ENCODE assay signal across 8 cellular contexts in the genomic region with DNA sequence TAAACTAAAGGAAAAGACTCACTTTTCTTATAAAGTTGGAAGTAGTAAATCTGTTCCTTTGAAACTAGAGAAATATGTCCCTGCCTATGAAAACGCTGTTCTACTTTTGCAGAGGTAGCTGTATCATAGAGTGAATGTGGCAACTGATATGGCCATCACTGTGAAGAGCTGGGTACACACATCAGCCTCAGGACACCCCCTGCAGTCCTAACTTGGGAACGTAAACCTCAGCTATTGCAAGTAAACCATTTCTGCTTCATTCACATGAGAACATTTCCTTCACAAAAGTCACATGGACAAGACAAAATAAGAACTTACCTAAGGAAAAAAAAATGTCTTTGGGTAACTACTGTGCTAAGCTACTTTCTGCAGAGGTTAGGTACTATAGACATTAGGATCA.
A peak's percentile ranks its signal among the peaks of the same experiment; 100 is the strongest.
DNase-seq lines count a peak whose midpoint lies in the region; ATAC-seq and TF ChIP-seq lines count a peak whose summit lies in the region.

No MANE protein-coding gene starts in this region.

- H3K4me1 ChIP-seq in foreskin keratinocyte = no peaks in the 10 kb centered on the region
- H3K4me1 ChIP-seq in transverse colon = no peaks in the 10 kb centered on the region
- no peaks in the 10 kb centered on the region for H3K4me1 ChIP-seq in heart left ventricle

- H3K36me3 ChIP-seq in transverse colon (no peaks in the 10 kb centered on the region), heart left ventricle (no peaks in the 10 kb centered on the region)

- DNase-seq in AML-193 (lab: John Stamatoyannopoulos, UW) (peak; percentile 20 to 30), GM19238 (ENCODE audit: insufficient read length, low spot score) (peak; percentile 2), RPMI8226 (peak; percentile 15), foreskin keratinocyte (peak in 1 of 2 donors; percentile 14), transverse colon (peak; percentile 7), heart left ventricle (no peak), COLO668 (lab: John Stamatoyannopoulos, UW; ENCODE audit: unreplicated experiment) (no peak)

- H3K9me3 ChIP-seq in transverse colon (no peaks in the 10 kb centered on the region), heart left ventricle (peaks cover 0 to 4% (median 0%) of the 10 kb centered on the region in 12 donors)

- intact Hi-C loops in transverse colon (cut with DNase I; ENCODE audit: low total_unique reads) = no loop called here
- intact Hi-C loops in heart left ventricle (cut with DNase I) = no loop called here

- TF ChIP-seq CTCF in foreskin keratinocyte (conservative IDR thresholded peaks at IDR 0.05) (peak; percentile 8), transverse colon (IDR thresholded peaks at IDR 0.05) (no peak), heart left ventricle (IDR thresholded peaks at IDR 0.05) (peak in 6 of 12 donors; percentile 10 to 22 (median 20))

- no peak for TF ChIP-seq EP300 in transverse colon (IDR thresholded peaks at IDR 0.05; ENCODE audit: low read depth)

- H3K27ac ChIP-seq in foreskin keratinocyte (no peak overlapping the region), transverse colon (no peak overlapping the region), heart left ventricle (no peak overlapping the region)

- ATAC-seq in foreskin keratinocyte = no peak
- no peak for ATAC-seq in HG03135 (IDR thresholded peaks at IDR 0.05; ENCODE audit: unreplicated experiment)
- ATAC-seq in heart left ventricle = no peak

- no peak overlapping the region for H3K4me3 ChIP-seq in transverse colon
- no peak overlapping the region for H3K4me3 ChIP-seq in heart left ventricle

- H3K27me3 ChIP-seq in foreskin keratinocyte = no peaks in the 10 kb centered on the region
- H3K27me3 ChIP-seq in transverse colon = no peaks in the 10 kb centered on the region
- H3K27me3 ChIP-seq in heart left ventricle = no peaks in the 10 kb centered on the region

- 33 to 57% methylated on average over 1 to 2 of the region's 2 CpGs for WGBS in transverse colon (ENCODE audit: low coverage in 1 of 2), 2 donors
- WGBS in heart left ventricle, 4 donors = 16 to 29% (median 23%) methylated on average over 2 of the region's 2 CpGs

- in situ Hi-C loops in transverse colon (cut with MboI; ENCODE audit: low pct_ligation_motif_present in 1 of 4, low pct_unique_long_range_greater_than_20kb in 1 of 4, low sequenced_read_pairs in 3 of 4) = no loop called here

- no peak for TF ChIP-seq POLR2A in transverse colon (IDR thresholded peaks at IDR 0.05)
- TF ChIP-seq POLR2A in heart left ventricle (IDR thresholded peaks at IDR 0.05) = no peak

Comparison
In these comparisons a context has a peak if more than half of its experiments do, and no peak if none do; other contexts are left out.
1. DNase-seq: peak in AML-193 (2 of 2), GM19238 (single experiment), RPMI8226 (single experiment) and transverse colon (single experiment); none in heart left ventricle (0 of 5) and COLO668 (single experiment).